Comparison of ENCODE assay signal across 8 cellular contexts in genomic region chr19:17333611-17334413, GRCh38.
DNase-seq lines count a peak whose midpoint lies in the region; ATAC-seq and TF ChIP-seq lines count a peak whose summit lies in the region.

No MANE protein-coding gene starts in this region.

- H3K4me3 Mint-ChIP-seq in memory B cell = peak overlapping the region; percentile 50

- H3K9ac ChIP-seq in HUES48 (ENCODE audit: low read depth, low read length) = peak overlapping the region; percentile 78; the same call in 1 of the 2 replicates

- H3K36me3 ChIP-seq in HUES48 (ENCODE audit: control insufficient read depth, insufficient read depth, low read length) = peaks cover 2% of the 10 kb centered on the region; the same call in 1 of the 2 replicates

- TF ChIP-seq CTCF in WI38 (IDR thresholded peaks at IDR 0.05; ENCODE audit: low read depth, low read length) = no peak

- H3K4me1 ChIP-seq in HUES48 (ENCODE audit: control insufficient read depth, insufficient read depth, low read length) = peaks cover 10% of the 10 kb centered on the region; the same call in 1 of the 2 replicates

- peaks cover 17% of the 10 kb centered on the region for H3K4me1 Mint-ChIP-seq in memory B cell

- ATAC-seq in memory B cell (ENCODE audit: low read depth) (no peak), HG02970 (IDR thresholded peaks at IDR 0.05; ENCODE audit: low FRiP score, unreplicated experiment) (no peak)

- peak overlapping the region; percentile 71 for H3K27ac ChIP-seq in HUES48 (ENCODE audit: low read depth, low read length)
- peak overlapping the region; percentile 62 for H3K27ac ChIP-seq in caudate nucleus (ENCODE audit: low read depth, low read length)

- no peaks in the 10 kb centered on the region; the same call in 1 of the 2 replicates for H3K27me3 ChIP-seq in HUES48 (ENCODE audit: control insufficient read depth, insufficient read depth, low read length)

- peaks cover 11% of the 10 kb centered on the region for H3K27me3 Mint-ChIP-seq in memory B cell

- DNase-seq in COLO668 (lab: John Stamatoyannopoulos, UW; ENCODE audit: unreplicated experiment) = peak; percentile 25
- DNase-seq in caudate nucleus (lab: John Stamatoyannopoulos, UW) = peak in 13 of 61 donors; percentile 10 to 57 (median 32)
- peak; percentile 35 to 47 for DNase-seq in memory B cell (ENCODE audit: low spot score in 2 of 2)
- peak; percentile 82 for DNase-seq in stimulated activated CD8-positive, alpha-beta memory T cell treated with anti-CD3 and anti-CD28 coated beads, Interleukin-4, amount 100 ng/mL, for 48 hours
- no peak for DNase-seq in NCI-H1048 (lab: John Stamatoyannopoulos, UW)

- H3K27ac Mint-ChIP-seq in memory B cell = no peak overlapping the region

- no peaks in the 10 kb centered on the region for H3K9me3 ChIP-seq in HUES48 (ENCODE audit: control insufficient read depth, insufficient read depth, low read length)

- no peaks in the 10 kb centered on the region for H3K9me3 Mint-ChIP-seq in memory B cell

- peak overlapping the region; percentile 88 for H3K4me3 ChIP-seq in HUES48 (ENCODE audit: low read depth, low read length)
- H3K4me3 ChIP-seq in WI38 (ENCODE audit: low read depth, low read length) = peak overlapping the region; percentile 82

- no peaks in the 10 kb centered on the region for H3K36me3 Mint-ChIP-seq in memory B cell
